ENCODE assay signal across 8 cellular contexts in genomic region chr10:133438711-133439273, GRCh38. TPM values are rescaled to one million over a fixed set of nuclear protein-coding genes. Genes with fewer than 3 reads are reported as not detected.
DNase-seq lines count a peak whose midpoint lies in the region; ATAC-seq, FAIRE-seq and TF ChIP-seq lines count a peak whose summit lies in the region.

No MANE protein-coding gene starts in this region.

- H3K4me3 Mint-ChIP-seq in activated CD4-positive, alpha-beta T cell treated with anti-CD3 and anti-CD28 coated beads, Interleukin-2, amount 10 ng/mL, durations not matched to agents 24 days and 14 days: no peak overlapping the region

- H3K4me3 ChIP-seq in WERI-Rb-1 (ENCODE audit: low read depth, low read length): no peak overlapping the region
- H3K4me3 ChIP-seq in kidney (ENCODE audit: low read length in 2 of 2): no peak overlapping the region

- no peak overlapping the region for H3K9ac ChIP-seq in kidney (ENCODE audit: low read length in 2 of 2)

- TF ChIP-seq CTCF in WERI-Rb-1 (IDR thresholded peaks at IDR 0.05; ENCODE audit: low read depth, low read length) (peak; percentile 72), kidney (IDR thresholded peaks at IDR 0.05; ENCODE audit: borderline replicate concordance, extremely low read depth, insufficient read depth) (no peak)

- peaks cover 14% of the 10 kb centered on the region for H3K4me1 Mint-ChIP-seq in activated CD4-positive, alpha-beta T cell treated with anti-CD3 and anti-CD28 coated beads, Interleukin-2, amount 10 ng/mL, durations not matched to agents 24 days and 14 days

- peak; percentile 55 for ATAC-seq in HG03432 (IDR thresholded peaks at IDR 0.05; ENCODE audit: unreplicated experiment)
- no peak for ATAC-seq in sciatic nerve

- no peaks in the 10 kb centered on the region for H3K9me3 Mint-ChIP-seq in activated CD4-positive, alpha-beta T cell treated with anti-CD3 and anti-CD28 coated beads, Interleukin-2, amount 10 ng/mL, durations not matched to agents 24 days and 14 days

- no peak for FAIRE-seq in kidney (lab: Jason Lieb, UNC)

- no peaks in the 10 kb centered on the region for H3K27me3 ChIP-seq in WERI-Rb-1 (ENCODE audit: insufficient read depth, low read depth, severe bottlenecking)

- H3K27ac ChIP-seq in WERI-Rb-1 (no peak overlapping the region), kidney (ENCODE audit: low read depth in 2 of 2, low read length in 2 of 2) (no peak overlapping the region)

- DNase-seq in activated CD4-positive, alpha-beta T cell treated with anti-CD3 and anti-CD28 coated beads, Interleukin-2, amount 10 ng/mL, durations not matched to agents 24 days and 14 days: peak; percentile 76
- DNase-seq in activated CD4-positive, alpha-beta T cell treated with anti-CD3 and anti-CD28 coated beads, Interleukin-2, amount 50 U/mL, for 1 hour: no peak
- DNase-seq in WERI-Rb-1 (peak; percentile 38), mucosa of gallbladder (ENCODE audit: low spot score) (peak; percentile 7), sciatic nerve (ENCODE audit: low spot score) (no peak), kidney (no peak)
- no peak for DNase-seq in stimulated activated CD4-positive, alpha-beta T cell treated with anti-CD3 and anti-CD28 coated beads, Interleukin-4, amount 100 ng/mL, for 4 hours

- H3K36me3 ChIP-seq in WERI-Rb-1: no peaks in the 10 kb centered on the region
- no peaks in the 10 kb centered on the region for H3K36me3 ChIP-seq in kidney (ENCODE audit: control insufficient read depth in 1 of 2, insufficient read depth in 2 of 2, low read length in 2 of 2)

- H3K4me1 ChIP-seq in kidney (ENCODE audit: control insufficient read depth in 1 of 2, insufficient read depth in 1 of 2, low read depth in 1 of 2, low read length in 2 of 2): no peaks in the 10 kb centered on the region

- no peaks in the 10 kb centered on the region for H3K36me3 Mint-ChIP-seq in activated CD4-positive, alpha-beta T cell treated with anti-CD3 and anti-CD28 coated beads, Interleukin-2, amount 10 ng/mL, durations not matched to agents 24 days and 14 days (ENCODE audit: low read depth)

- intact Hi-C loops in activated CD4-positive, alpha-beta T cell treated with anti-CD3 and anti-CD28 coated beads, Interleukin-2, amount 10 ng/mL, durations not matched to agents 24 days and 14 days (cut with micrococcal nuclease): loop anchor here (2.0 kb wide), 1 partner anchor 82 kb away; no protein-coding TSS in a partner anchor
- intact Hi-C loops in sciatic nerve (cut with DNase I): no loop called here
- intact Hi-C loops in kidney (cut with DNase I): no loop called here

- no peaks in the 10 kb centered on the region for H3K9me3 ChIP-seq in WERI-Rb-1 (ENCODE audit: severe bottlenecking)
- no peaks in the 10 kb centered on the region for H3K9me3 ChIP-seq in kidney (ENCODE audit: control insufficient read depth in 1 of 2, low read length in 2 of 2)

- H3K27me3 Mint-ChIP-seq in activated CD4-positive, alpha-beta T cell treated with anti-CD3 and anti-CD28 coated beads, Interleukin-2, amount 10 ng/mL, durations not matched to agents 24 days and 14 days: peaks cover 9% of the 10 kb centered on the region

- H3K27ac Mint-ChIP-seq in activated CD4-positive, alpha-beta T cell treated with anti-CD3 and anti-CD28 coated beads, Interleukin-2, amount 10 ng/mL, durations not matched to agents 24 days and 14 days: no peak overlapping the region

RNA-seq across cellular contexts. Expression of gene SPRN, which starts 14.4 kb away (rescaled TPM):
- not detected in 2 replicates for total RNA-seq in activated CD4-positive, alpha-beta T cell treated with anti-CD3 and anti-CD28 coated beads, Interleukin-2, amount 10 ng/mL, durations not matched to agents 24 days and 14 days
- total RNA-seq in mucosa of gallbladder: not detected
- 0.13 TPM for total RNA-seq in sciatic nerve
- not detected for total RNA-seq in kidney
- not detected for polyA plus RNA-seq in kidney (ENCODE audit: insufficient read depth, low read depth, low replicate concordance)

RNA-seq across cellular contexts. Expression of gene SCART1, which starts 15.0 kb away (rescaled TPM):
- total RNA-seq in activated CD4-positive, alpha-beta T cell treated with anti-CD3 and anti-CD28 coated beads, Interleukin-2, amount 10 ng/mL, durations not matched to agents 24 days and 14 days: 0.76 and 0.77 TPM in 2 replicates
- total RNA-seq in mucosa of gallbladder: 3.6 TPM
- 4.7 TPM for total RNA-seq in sciatic nerve
- total RNA-seq in kidney: 3.9 TPM
- polyA plus RNA-seq in kidney (ENCODE audit: insufficient read depth, low read depth, low replicate concordance): 0.37 TPM

RNA-seq across cellular contexts. Expression of gene MTG1, which starts 44.8 kb away (rescaled TPM):
- total RNA-seq in activated CD4-positive, alpha-beta T cell treated with anti-CD3 and anti-CD28 coated beads, Interleukin-2, amount 10 ng/mL, durations not matched to agents 24 days and 14 days: 66.8 and 68.1 TPM in 2 replicates
- total RNA-seq in mucosa of gallbladder (50.6 TPM), sciatic nerve (44.0 TPM), kidney (51.1 TPM)
- polyA plus RNA-seq in kidney (ENCODE audit: insufficient read depth, low read depth, low replicate concordance): 68.5 TPM

RNA-seq across cellular contexts. Expression of gene PAOX, which starts 59.7 kb away (rescaled TPM):
- total RNA-seq in activated CD4-positive, alpha-beta T cell treated with anti-CD3 and anti-CD28 coated beads, Interleukin-2, amount 10 ng/mL, durations not matched to agents 24 days and 14 days: 9.3 and 9.4 TPM in 2 replicates
- total RNA-seq in mucosa of gallbladder (9.4 TPM), sciatic nerve (9.6 TPM), kidney (7.0 TPM)
- polyA plus RNA-seq in kidney (ENCODE audit: insufficient read depth, low read depth, low replicate concordance): 14.4 TPM

Comparison
In these comparisons a context has a peak if more than half of its experiments do, and no peak if none do; other contexts are left out.
1. DNase-seq: peak in activated CD4-positive, alpha-beta T cell treated with anti-CD3 and anti-CD28 coated beads, Interleukin-2, amount 10 ng/mL, durations not matched to agents 24 days and 14 days (single experiment), WERI-Rb-1 (single experiment) and mucosa of gallbladder (single experiment); none in activated CD4-positive, alpha-beta T cell treated with anti-CD3 and anti-CD28 coated beads, Interleukin-2, amount 50 U/mL, for 1 hour (single experiment), sciatic nerve (single experiment), kidney (single experiment) and stimulated activated CD4-positive, alpha-beta T cell treated with anti-CD3 and anti-CD28 coated beads, Interleukin-4, amount 100 ng/mL, for 4 hours (0 of 2).